In genomic region chr6:2111162-2111677, GRCh38 we compare ENCODE assay signal across 9 cellular contexts.
DNase-seq lines count a peak whose midpoint lies in the region; ATAC-seq and TF ChIP-seq lines count a peak whose summit lies in the region.
"Had no signal": no experiment of that assay in that cellular context is flagged by ENCODE, and none has a peak within 500 bp of the region (broad histone marks: within the 10 kb centered on the region; RNA-seq: fewer than 3 reads in every experiment).

No MANE protein-coding gene starts in this region.

- no peaks in the 10 kb centered on the region for H3K27me3 ChIP-seq in liver (ENCODE audit: control insufficient read depth in 4 of 4, insufficient read depth in 4 of 4, low read length in 3 of 4)

- no peak for TF ChIP-seq RAD21 in liver (IDR thresholded peaks at IDR 0.05)

- no peak for TF ChIP-seq CTCF in liver (IDR thresholded peaks at IDR 0.05; ENCODE audit: low read depth, low read length, missing input control)

- H3K36me3 Mint-ChIP-seq in activated naive CD4-positive, alpha-beta T cell treated with anti-CD3 and anti-CD28 coated beads, Interleukin-2, amount 50 U/mL, for 72 hours = peaks cover 12 to 34% of the 10 kb centered on the region in 2 donors

- H3K4me1 ChIP-seq in liver (ENCODE audit: control insufficient read depth in 4 of 4, insufficient read depth in 4 of 4, low read length in 3 of 4) = no peaks in the 10 kb centered on the region

- H3K9me3 ChIP-seq in liver (ENCODE audit: control insufficient read depth in 4 of 4, low read length in 3 of 4) = no peaks in the 10 kb centered on the region

- no peak overlapping the region for H3K4me3 ChIP-seq in liver (ENCODE audit: low read depth in 1 of 3, low read length in 3 of 3)

- DNase-seq in GM04503 (ENCODE audit: low read depth) (peak; percentile 11), HCEC 1CT (peak; percentile 87), G401 (ENCODE audit: low spot score) (no peak), AML-193 (lab: John Stamatoyannopoulos, UW) (no peak), pons (ENCODE audit: low spot score) (no peak)
- no peak for DNase-seq in activated naive CD4-positive, alpha-beta T cell treated with anti-CD3 and anti-CD28 coated beads, Interleukin-2, amount 50 U/mL, for 72 hours (ENCODE audit: low spot score in 2 of 2)
- DNase-seq: naive thymus-derived CD4-positive, alpha-beta T cell had no signal

- H3K36me3 ChIP-seq in liver (ENCODE audit: control insufficient read depth in 4 of 4, insufficient read depth in 3 of 4, low read depth in 1 of 4, low read length in 3 of 4) = peaks cover 0 to 2% (median 0%) of the 10 kb centered on the region in 4 donors

- in situ Hi-C loops in G401 (cut with HindIII; ENCODE audit: low sequenced_read_pairs) = no loop called here

- peak overlapping the region; percentile 86 to 94 for H3K27ac Mint-ChIP-seq in activated naive CD4-positive, alpha-beta T cell treated with anti-CD3 and anti-CD28 coated beads, Interleukin-2, amount 50 U/mL, for 72 hours

- H3K27ac ChIP-seq in liver (ENCODE audit: low read depth in 1 of 2, low read length in 2 of 2) = no peak overlapping the region

- H3K9me3 Mint-ChIP-seq in activated naive CD4-positive, alpha-beta T cell treated with anti-CD3 and anti-CD28 coated beads, Interleukin-2, amount 50 U/mL, for 72 hours = peaks cover 0 to 12% of the 10 kb centered on the region in 2 donors
- H3K9me3 Mint-ChIP-seq: naive thymus-derived CD4-positive, alpha-beta T cell had no signal

- ATAC-seq in activated naive CD4-positive, alpha-beta T cell treated with anti-CD3 and anti-CD28 coated beads, Interleukin-2, amount 50 U/mL, for 72 hours = peak; percentile 90 to 95
- ATAC-seq in HG03457 (IDR thresholded peaks at IDR 0.05; ENCODE audit: unreplicated experiment) = no peak
- ATAC-seq: naive thymus-derived CD4-positive, alpha-beta T cell had no signal

- 83% methylated on average over 5 of the region's 5 CpGs for WGBS in liver

- no peak overlapping the region for H3K9ac ChIP-seq in liver (ENCODE audit: low read depth in 1 of 2, low read length in 2 of 2)

TF ChIP-seq in liver, 16 proteins besides CTCF, POLR2A, EP300 and RAD21:
- TF ChIP-seq JUND (IDR thresholded peaks at IDR 0.05) = peak; percentile 7 to 59
- no peak for TF ChIP-seq NR2F2 (IDR thresholded peaks at IDR 0.05)
TF ChIP-seq in liver: peak in this region for 1.

Comparison
In these comparisons a context has a peak if more than half of its experiments do, and no peak if none do; other contexts are left out.
1. DNase-seq: peak in GM04503 (single experiment) and HCEC 1CT (single experiment); none in activated naive CD4-positive, alpha-beta T cell treated with anti-CD3 and anti-CD28 coated beads, Interleukin-2, amount 50 U/mL, for 72 hours (0 of 2), G401 (single experiment), AML-193 (0 of 2) and pons (single experiment).